In the genomic region with DNA sequence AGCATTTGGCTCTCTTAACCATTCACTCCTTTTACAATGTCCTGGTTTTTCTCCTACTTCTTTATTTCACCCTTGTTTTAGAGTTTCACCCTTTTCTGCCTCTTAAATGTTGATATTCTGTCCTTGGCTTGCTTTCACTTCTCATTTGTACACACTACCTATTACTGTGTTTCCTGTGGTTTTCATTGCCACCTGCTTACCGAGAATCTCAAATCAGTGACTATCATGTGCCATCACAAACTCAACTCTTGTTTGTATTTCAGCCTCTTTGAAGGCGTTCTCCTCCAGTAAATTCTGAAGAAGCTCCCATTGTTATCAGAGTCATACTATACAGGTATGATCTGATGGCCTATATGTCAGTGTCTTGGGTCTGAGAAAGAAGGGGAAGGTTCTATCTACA, we compare ENCODE assay signal across 14 cellular contexts.
DNase-seq lines count a peak whose midpoint lies in the region; ATAC-seq and TF ChIP-seq lines count a peak whose summit lies in the region.
"Had no signal": no experiment of that assay in that cellular context is flagged by ENCODE, and none has a peak within 500 bp of the region (broad histone marks: within the 10 kb centered on the region; RNA-seq: fewer than 3 reads in every experiment).

No MANE protein-coding gene starts in this region.

- TF ChIP-seq POLR2A in uterus (IDR thresholded peaks at IDR 0.05) = no peak

- no peaks in the 10 kb centered on the region for H3K4me1 ChIP-seq in uterus

- ATAC-seq in GM19395 (IDR thresholded peaks at IDR 0.05; ENCODE audit: unreplicated experiment) (peak; percentile 77), HG02884 (IDR thresholded peaks at IDR 0.05; ENCODE audit: unreplicated experiment) (peak; percentile 75)
- ATAC-seq: activated naive CD8-positive, alpha-beta T cell treated with anti-CD3 and anti-CD28 coated beads, Interleukin-2, amount 50 U/mL, for 24 hours; left colon; natural killer cell had no signal

- no peak overlapping the region for H3K27ac ChIP-seq in uterus
- H3K27ac ChIP-seq: SK-N-MC, VCaP had no signal

- no peaks in the 10 kb centered on the region for H3K9me3 ChIP-seq in uterus

- H3K36me3 ChIP-seq in uterus = no peaks in the 10 kb centered on the region

- intact Hi-C loops in uterus (cut with DNase I; ENCODE audit: low total_unique reads) = no loop called here

- no peak overlapping the region for H3K4me3 ChIP-seq in Jurkat, Clone E6-1 (ENCODE audit: low read length)
- no peak overlapping the region for H3K4me3 ChIP-seq in uterus
- H3K4me3 ChIP-seq: SK-N-MC had no signal

- TF ChIP-seq CTCF in GM13976 (IDR thresholded peaks at IDR 0.05; ENCODE audit: borderline replicate concordance, control extremely low read depth, extremely low read depth, insufficient read depth, missing control alignments) (no peak), uterus (IDR thresholded peaks at IDR 0.05) (no peak), GM10266 (IDR thresholded peaks at IDR 0.05; ENCODE audit: control insufficient read depth, insufficient read depth, low read depth, missing control alignments) (no peak)

- DNase-seq in GM13976 (ENCODE audit: low spot score) (peak; percentile 3), uterus (no peak), GM10266 (ENCODE audit: extremely low spot score) (no peak), RKO (ENCODE audit: low spot score) (no peak), NCI-H128 (lab: John Stamatoyannopoulos, UW; ENCODE audit: unreplicated experiment) (no peak)
- DNase-seq in Jurkat, Clone E6-1 (ENCODE audit: low read depth, low spot score) = peak; percentile 17
- DNase-seq: activated naive CD8-positive, alpha-beta T cell treated with anti-CD3 and anti-CD28 coated beads, Interleukin-2, amount 50 U/mL, for 24 hours; left colon; natural killer cell; stimulated activated CD4-positive, alpha-beta T cell treated with anti-CD3 and anti-CD28 coated beads, Interleukin-2, amount 100 ng/mL, for 24 hours had no signal

- no peaks in the 10 kb centered on the region for H3K27me3 ChIP-seq in uterus

- in situ Hi-C loops in GM13976 (cut with MboI; ENCODE audit: low sequenced_read_pairs, unreplicated experiment) = no loop called here

Comparison
In these comparisons a context has a peak if more than half of its experiments do, and no peak if none do; other contexts are left out.
1. DNase-seq: peak in GM13976 (single experiment) and Jurkat, Clone E6-1 (single experiment); none in uterus (0 of 2), GM10266 (single experiment), RKO (single experiment) and NCI-H128 (single experiment).